ENCODE assay signal across 12 cellular contexts in genomic region chr11:96200243-96200642, GRCh38.
DNase-seq lines count a peak whose midpoint lies in the region; ATAC-seq, FAIRE-seq and TF ChIP-seq lines count a peak whose summit lies in the region.
"Had no signal": no experiment of that assay in that cellular context is flagged by ENCODE, and none has a peak within 500 bp of the region (broad histone marks: within the 10 kb centered on the region; RNA-seq: fewer than 3 reads in every experiment).

No MANE protein-coding gene starts in this region.

- no peaks in the 10 kb centered on the region for H3K27me3 Mint-ChIP-seq in mesothelial cell of epicardium (ENCODE audit: low read depth)
- H3K27me3 Mint-ChIP-seq: naive B cell had no signal

- peaks cover 0 to 2% (median 0%) of the 10 kb centered on the region in 4 donors for H3K27me3 ChIP-seq in liver (ENCODE audit: control insufficient read depth in 4 of 4, insufficient read depth in 4 of 4, low read length in 3 of 4)
- no peaks in the 10 kb centered on the region for H3K27me3 ChIP-seq in HepG2 (ENCODE audit: control insufficient read depth in 1 of 2, insufficient read depth in 2 of 2, low read length in 2 of 2)

- no peaks in the 10 kb centered on the region for H4K20me1 ChIP-seq in HepG2 (ENCODE audit: insufficient read depth, low read length)

- no peak overlapping the region for H3K4me3 ChIP-seq in liver (ENCODE audit: low read depth in 1 of 3, low read length in 3 of 3)
- H3K4me3 ChIP-seq in HepG2 (replicated peaks in 1 of 3; ENCODE audit: insufficient read depth in 1 of 3, low read depth in 2 of 3, low read length in 3 of 3): no peak overlapping the region
- H3K4me3 ChIP-seq in cardiac fibroblast (replicated peaks in 1 of 2; ENCODE audit: low read depth in 2 of 2, low read length in 2 of 2): no peak overlapping the region

- no peaks in the 10 kb centered on the region for H3K36me3 Mint-ChIP-seq in mesothelial cell of epicardium

- peaks cover 2% of the 10 kb centered on the region for H3K79me2 ChIP-seq in HepG2 (ENCODE audit: insufficient read depth, low read length)

- H3K4me1 Mint-ChIP-seq in mesothelial cell of epicardium: peaks cover 77% of the 10 kb centered on the region

- in situ Hi-C loops in HepG2 (cut with HindIII; ENCODE audit: extremely low pct_ligation_motif_present, low pct_unique_long_range_greater_than_20kb): no loop called here

- H3K36me3 ChIP-seq in liver (ENCODE audit: control insufficient read depth in 4 of 4, insufficient read depth in 3 of 4, low read depth in 1 of 4, low read length in 3 of 4): no peaks in the 10 kb centered on the region
- peaks cover 5 to 6% of the 10 kb centered on the region in 2 experiments for H3K36me3 ChIP-seq in HepG2 (replicated peaks in 1 of 2; ENCODE audit: control insufficient read depth in 1 of 2, insufficient read depth in 2 of 2, low read length in 2 of 2)

- intact Hi-C loops in HepG2 (cut with micrococcal nuclease; ENCODE audit: unreplicated experiment): no loop called here

- no peak overlapping the region for H3K4me3 Mint-ChIP-seq in mesothelial cell of epicardium

- H3K27ac ChIP-seq in liver (ENCODE audit: low read depth in 1 of 2, low read length in 2 of 2) (peak overlapping the region; percentile 22 to 35), HepG2 (ENCODE audit: extremely low read length, insufficient read depth, low read length) (no peak overlapping the region)

- POLR2A ChIA-PET in HepG2 (lab: Yijun Ruan, JAX): no interaction called here

- FAIRE-seq in HepG2 (lab: Jason Lieb, UNC): no peak

- H3K9me3 ChIP-seq in liver (ENCODE audit: control insufficient read depth in 4 of 4, low read length in 3 of 4) (no peaks in the 10 kb centered on the region), HepG2 (ENCODE audit: low read length) (no peaks in the 10 kb centered on the region)

- H2AFZ ChIP-seq in HepG2 (ENCODE audit: low read length): no peak overlapping the region

- H3K9me3 Mint-ChIP-seq in mesothelial cell of epicardium: no peaks in the 10 kb centered on the region
- H3K9me3 Mint-ChIP-seq: naive B cell had no signal

- CTCF ChIA-PET in HepG2 (lab: Yijun Ruan, JAX; ENCODE audit: low intra/inter-chr PET ratio, low total read pairs): no interaction called here

- TF ChIP-seq POLR2A in HepG2 (IDR thresholded peaks at IDR 0.05; ENCODE audit: insufficient read depth in 1 of 2, low read depth in 2 of 2, low read length in 2 of 2): no peak

- DNase-seq in HepG2 (ENCODE audit: low spot score): no peak
- DNase-seq in cardiac fibroblast (ENCODE audit: low read depth in 2 of 2): peak; percentile 90 to 95
- DNase-seq in mesothelial cell of epicardium (ENCODE audit: low spot score in 2 of 2, unreplicated experiment in 2 of 2): no peak
- DNase-seq: activated CD4-positive, CD25-positive, alpha-beta regulatory T cell; COR-L47; effector CD8-positive, alpha-beta T cell; naive B cell had no signal

- no TSS peak for BruUV-seq in HepG2 (replicated peaks; lab: Mats Ljungman, UMichigan)

- ATAC-seq in HepG2 (no peak), HG03469 (IDR thresholded peaks at IDR 0.05; ENCODE audit: unreplicated experiment) (no peak), GM19463 (IDR thresholded peaks at IDR 0.05; ENCODE audit: unreplicated experiment) (no peak), HG03342 (IDR thresholded peaks at IDR 0.05; ENCODE audit: unreplicated experiment) (no peak), HG03521 (IDR thresholded peaks at IDR 0.05; ENCODE audit: unreplicated experiment) (no peak)

- H3K4me1 ChIP-seq in liver (ENCODE audit: control insufficient read depth in 4 of 4, insufficient read depth in 4 of 4, low read length in 3 of 4) (no peaks in the 10 kb centered on the region), HepG2 (ENCODE audit: insufficient read depth, low read length) (peaks cover 21% of the 10 kb centered on the region)

- no peak for TF ChIP-seq CTCF in liver (IDR thresholded peaks at IDR 0.05; ENCODE audit: low read depth, low read length, missing input control)
- TF ChIP-seq CTCF in HepG2 (CRISPR knock-in tag; IDR thresholded peaks at IDR 0.05): no peak
- TF ChIP-seq CTCF in cardiac fibroblast (IDR thresholded peaks at IDR 0.05; ENCODE audit: low read depth, low read length): no peak
- no peak for TF ChIP-seq CTCF in mesothelial cell of epicardium (IDR thresholded peaks at IDR 0.05; ENCODE audit: unreplicated experiment)

- no peak overlapping the region for H3K4me2 ChIP-seq in HepG2 (ENCODE audit: low read depth, low read length)

- TF ChIP-seq EP300 in HepG2 (IDR thresholded peaks at IDR 0.05; ENCODE audit: low read depth in 2 of 2, low read length in 2 of 2) (no peak), HepG2 (CRISPR knock-in tag; IDR thresholded peaks at IDR 0.05; ENCODE audit: borderline replicate concordance) (no peak)

- no peak for TF ChIP-seq RAD21 in liver (IDR thresholded peaks at IDR 0.05)
- no peak for TF ChIP-seq RAD21 in HepG2 (CRISPR knock-in tag; IDR thresholded peaks at IDR 0.05)

- H3K27ac Mint-ChIP-seq in mesothelial cell of epicardium: peak overlapping the region; percentile 99

- H3K9ac ChIP-seq in liver (ENCODE audit: low read depth in 1 of 2, low read length in 2 of 2): no peak overlapping the region
- no peak overlapping the region for H3K9ac ChIP-seq in HepG2 (ENCODE audit: insufficient read depth, low read depth, low read length)

TF ChIP-seq in liver, 16 proteins besides CTCF, POLR2A, EP300 and RAD21:
- no peak for TF ChIP-seq NR2F2 (IDR thresholded peaks at IDR 0.05)
- no peak for TF ChIP-seq FOXA1 (IDR thresholded peaks at IDR 0.05)
- no peak for TF ChIP-seq ATF3 (IDR thresholded peaks at IDR 0.05)
- no peak for TF ChIP-seq FOXA2 (IDR thresholded peaks at IDR 0.05)
- no peak for TF ChIP-seq EGR1 (IDR thresholded peaks at IDR 0.05; ENCODE audit: low read depth in 2 of 2)
- no peak for TF ChIP-seq RXRA (IDR thresholded peaks at IDR 0.05)
- no peak for TF ChIP-seq HNF4A (conservative IDR thresholded peaks at IDR 0.05)
- no peak for TF ChIP-seq SP1 (IDR thresholded peaks at IDR 0.05)

TF ChIP-seq in HepG2, 621 proteins besides CTCF, POLR2A, EP300 and RAD21:
- TF ChIP-seq NR3C1 (CRISPR knock-in tag; IDR thresholded peaks at IDR 0.05) (no peak), ATF4 (CRISPR knock-in tag; IDR thresholded peaks at IDR 0.05) (no peak), RBFOX2 (IDR thresholded peaks at IDR 0.05; ENCODE audit: low read depth, low read length) (no peak), ZFY (CRISPR knock-in tag; IDR thresholded peaks at IDR 0.05) (no peak), SRSF4 (IDR thresholded peaks at IDR 0.05; ENCODE audit: low read depth, low read length, poor library complexity, severe bottlenecking) (no peak), SNAPC2 (CRISPR knock-in tag; IDR thresholded peaks at IDR 0.05) (no peak), HDAC1 (CRISPR knock-in tag; IDR thresholded peaks at IDR 0.05) (no peak), ZNF180 (CRISPR knock-in tag; IDR thresholded peaks at IDR 0.05; ENCODE audit: borderline replicate concordance, low read depth) (no peak), ZNF615 (CRISPR knock-in tag; IDR thresholded peaks at IDR 0.05; ENCODE audit: borderline replicate concordance) (no peak), ZBTB20 (CRISPR knock-in tag; IDR thresholded peaks at IDR 0.05; ENCODE audit: borderline replicate concordance, low read depth) (no peak), DMAP1 (CRISPR knock-in tag; IDR thresholded peaks at IDR 0.05) (no peak)

Comparison
In these comparisons a context has a peak if more than half of its experiments do, and no peak if none do; other contexts are left out.
1. DNase-seq: peak in cardiac fibroblast (2 of 2); none in HepG2 (single experiment) and mesothelial cell of epicardium (0 of 2).